In the genomic region with DNA sequence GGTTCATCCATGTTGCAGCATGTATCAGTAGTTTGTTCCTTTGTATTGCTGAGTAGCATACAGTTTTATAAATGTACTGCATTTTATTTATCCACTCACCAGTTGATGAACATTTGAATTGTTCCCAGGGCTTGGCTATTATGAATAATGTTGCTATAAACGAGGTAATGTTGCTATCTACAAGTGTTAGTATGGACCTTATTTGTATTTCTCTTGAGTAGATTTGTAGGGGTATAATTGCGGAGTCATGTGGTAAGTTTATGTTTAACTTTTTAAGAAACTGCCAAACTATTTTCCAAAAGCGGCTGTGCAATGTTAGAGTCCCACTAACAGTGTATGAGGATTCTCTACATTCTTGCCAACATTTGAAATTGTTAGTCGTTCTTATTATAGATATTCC, we compare ENCODE assay signal across 15 cellular contexts. TPM values are rescaled to one million over a fixed set of nuclear protein-coding genes. Genes with fewer than 3 reads are reported as not detected.
DNase-seq lines count a peak whose midpoint lies in the region; ATAC-seq and TF ChIP-seq lines count a peak whose summit lies in the region.
"Had no signal": no experiment of that assay in that cellular context is flagged by ENCODE, and none has a peak within 500 bp of the region (broad histone marks: within the 10 kb centered on the region; RNA-seq: fewer than 3 reads in every experiment).

No MANE protein-coding gene starts in this region.

- DNase-seq in Calu3, result no peak
- no peak for DNase-seq in body of pancreas
- no peak for DNase-seq in stomach
- DNase-seq in HAP-1 (ENCODE audit: low spot score in 2 of 2), result no peak
- DNase-seq in GM23338 (ENCODE audit: low spot score), result no peak
- DNase-seq: 8988T; AML-193; Caco-2; CD8-positive, alpha-beta memory T cell; DMS53; GF-D8 had no signal

- 0 out of 2 replicates have a peak, but pooled peaks cover 3% of the 10 kb centered on the region for H3F3A ChIP-seq in GM23338 (replicated peaks; ENCODE audit: low read depth)

- peaks cover 13% of the 10 kb centered on the region for H3K36me3 Mint-ChIP-seq in Calu3 (ENCODE audit: insufficient read depth, unreplicated experiment)
- no peaks in the 10 kb centered on the region for H3K36me3 Mint-ChIP-seq in nephron (ENCODE audit: low read depth)
- peaks cover 10% of the 10 kb centered on the region for H3K36me3 Mint-ChIP-seq in GM23338 (ENCODE audit: low read depth)

- H3K9me2 ChIP-seq in GM23338 (ENCODE audit: insufficient read depth), result no peaks in the 10 kb centered on the region

- 28 to 33% methylated on average over 4 of the region's 4 CpGs for WGBS in body of pancreas, 2 donors
- WGBS in stomach, 5 donors, result 33 to 57% (median 45%) methylated on average over 4 of the region's 4 CpGs

- no peaks in the 10 kb centered on the region for H3K9me3 Mint-ChIP-seq in Calu3 (ENCODE audit: low read depth, unreplicated experiment)
- no peaks in the 10 kb centered on the region for H3K9me3 Mint-ChIP-seq in nephron
- no peaks in the 10 kb centered on the region for H3K9me3 Mint-ChIP-seq in GM23338
- H3K9me3 Mint-ChIP-seq: CD8-positive, alpha-beta memory T cell had no signal

- no peak overlapping the region for H2AFZ ChIP-seq in GM23338

- no peak for ATAC-seq in body of pancreas
- ATAC-seq in GM23338, result no peak
- ATAC-seq in HG03045 (IDR thresholded peaks at IDR 0.05; ENCODE audit: unreplicated experiment), result no peak
- ATAC-seq: HCT116 had no signal

- no TSS peak for BruUV-seq in Calu3 (replicated peaks; lab: Mats Ljungman, UMichigan)

- H3K27ac Mint-ChIP-seq in Calu3 (ENCODE audit: unreplicated experiment), result peak overlapping the region; percentile 95
- H3K27ac Mint-ChIP-seq in nephron, result peak overlapping the region in 2 of 3 experiments; percentile 4 to 32
- no peak overlapping the region for H3K27ac Mint-ChIP-seq in GM23338

- no peaks in the 10 kb centered on the region for H3K27me3 Mint-ChIP-seq in Calu3 (ENCODE audit: unreplicated experiment)
- peaks cover 6% of the 10 kb centered on the region for H3K27me3 Mint-ChIP-seq in nephron (ENCODE audit: low read depth)
- peaks cover 3% of the 10 kb centered on the region for H3K27me3 Mint-ChIP-seq in GM23338 (ENCODE audit: insufficient read depth, low read depth, poor library complexity)
- H3K27me3 Mint-ChIP-seq: CD8-positive, alpha-beta memory T cell had no signal

- CTCF ChIA-PET in Calu3 (lab: Charles Lee), result interaction anchor here (1.4 kb wide), 1 partner anchor 12 kb away, joined by 3 read pairs; no protein-coding TSS in a partner anchor

- H3K4me1 ChIP-seq in body of pancreas (peaks cover 48% of the 10 kb centered on the region), stomach (peaks cover 4 to 37% (median 26%) of the 10 kb centered on the region in 4 donors), HAP-1 (peaks cover 9% of the 10 kb centered on the region; the same call in 1 of the 2 replicates), GM23338 (ENCODE audit: insufficient read depth) (0 out of 2 replicates have a peak, but pooled peaks cover 4% of the 10 kb centered on the region)

- H3K4me3 Mint-ChIP-seq in Calu3 (ENCODE audit: low read depth, unreplicated experiment) (peak overlapping the region; percentile 54), nephron (no peak overlapping the region), GM23338 (no peak overlapping the region)
- H3K4me3 Mint-ChIP-seq: CD8-positive, alpha-beta memory T cell had no signal

- H3K27ac ChIP-seq in body of pancreas, result peak overlapping the region; percentile 85 to 88 (median 88)
- H3K27ac ChIP-seq in stomach, result peak overlapping the region in 4 of 5 donors; percentile 75 to 92 (median 78)
- H3K27ac ChIP-seq in GM23338 (ENCODE audit: low read depth), result no peak overlapping the region
- H3K27ac ChIP-seq: BLaER1 had no signal

- no peaks in the 10 kb centered on the region for H3K27me3 ChIP-seq in body of pancreas
- H3K27me3 ChIP-seq in stomach, result no peaks in the 10 kb centered on the region
- H3K27me3 ChIP-seq in HAP-1 (ENCODE audit: low read depth), result no peaks in the 10 kb centered on the region
- H3K27me3 ChIP-seq in GM23338 (ENCODE audit: insufficient read depth), result no peaks in the 10 kb centered on the region
- H3K27me3 ChIP-seq: BLaER1 had no signal

- peaks cover 65% of the 10 kb centered on the region for H3K4me1 Mint-ChIP-seq in Calu3 (ENCODE audit: low read depth, unreplicated experiment)
- H3K4me1 Mint-ChIP-seq in nephron, result no peaks in the 10 kb centered on the region
- H3K4me1 Mint-ChIP-seq in GM23338, result peaks cover 19% of the 10 kb centered on the region

- H3K4me2 ChIP-seq in GM23338, result no peak overlapping the region
- H3K4me2 ChIP-seq: BLaER1 had no signal

- no peaks in the 10 kb centered on the region for H3K9me3 ChIP-seq in body of pancreas
- no peaks in the 10 kb centered on the region for H3K9me3 ChIP-seq in stomach
- no peaks in the 10 kb centered on the region for H3K9me3 ChIP-seq in HAP-1
- H3K9me3 ChIP-seq: BLaER1, Caco-2 had no signal

- no peaks in the 10 kb centered on the region; the same call in 1 of the 2 replicates for H4K20me1 ChIP-seq in GM23338 (replicated peaks; ENCODE audit: insufficient read depth)
- H4K20me1 ChIP-seq: BLaER1 had no signal

- TF ChIP-seq POLR2A in body of pancreas (IDR thresholded peaks at IDR 0.05) (no peak), stomach (IDR thresholded peaks at IDR 0.05) (no peak)

- H3K4me3 ChIP-seq in body of pancreas (no peak overlapping the region), stomach (no peak overlapping the region), HAP-1 (no peak overlapping the region), GM23338 (no peak overlapping the region)
- H3K4me3 ChIP-seq: BLaER1 had no signal

- intact Hi-C loops in Calu3 (cut with micrococcal nuclease; ENCODE audit: unreplicated experiment) (no loop called here), body of pancreas (cut with DNase I) (no loop called here), stomach (cut with DNase I; ENCODE audit: low total_unique reads) (no loop called here)

- in situ Hi-C loops in HAP-1 (cut with MboI; ENCODE audit: low sequenced_read_pairs), result no loop called here

- no peaks in the 10 kb centered on the region for H3K36me3 ChIP-seq in body of pancreas (replicated peaks in 1 of 2; ENCODE audit: insufficient read depth in 1 of 2, low read depth in 2 of 2)
- no peaks in the 10 kb centered on the region for H3K36me3 ChIP-seq in stomach
- no peaks in the 10 kb centered on the region for H3K36me3 ChIP-seq in HAP-1 (replicated peaks)
- no peaks in the 10 kb centered on the region; the same call in 1 of the 2 replicates for H3K36me3 ChIP-seq in GM23338 (ENCODE audit: insufficient read depth)
- H3K36me3 ChIP-seq: BLaER1 had no signal

- no peak for TF ChIP-seq CTCF in Calu3 (IDR thresholded peaks at IDR 0.05; ENCODE audit: unreplicated experiment)
- TF ChIP-seq CTCF in body of pancreas (IDR thresholded peaks at IDR 0.05), result no peak
- no peak for TF ChIP-seq CTCF in nephron (IDR thresholded peaks at IDR 0.05; ENCODE audit: unreplicated experiment in 3 of 3)
- no peak for TF ChIP-seq CTCF in stomach (IDR thresholded peaks at IDR 0.05)
- TF ChIP-seq CTCF in GM23338 (conservative IDR thresholded peaks at IDR 0.05; ENCODE audit: low read depth in 2 of 2), result no peak

- no peak for TF ChIP-seq EP300 in stomach (IDR thresholded peaks at IDR 0.05)

- peaks cover 24% of the 10 kb centered on the region for H3K79me2 ChIP-seq in GM23338 (replicated peaks; ENCODE audit: insufficient read depth)

TF ChIP-seq in GM23338, 12 proteins besides CTCF, POLR2A, EP300 and RAD21:
- no peak for TF ChIP-seq EZH2phosphoT487 (IDR thresholded peaks at IDR 0.05; ENCODE audit: unreplicated experiment)
- TF ChIP-seq, protein P1, sequence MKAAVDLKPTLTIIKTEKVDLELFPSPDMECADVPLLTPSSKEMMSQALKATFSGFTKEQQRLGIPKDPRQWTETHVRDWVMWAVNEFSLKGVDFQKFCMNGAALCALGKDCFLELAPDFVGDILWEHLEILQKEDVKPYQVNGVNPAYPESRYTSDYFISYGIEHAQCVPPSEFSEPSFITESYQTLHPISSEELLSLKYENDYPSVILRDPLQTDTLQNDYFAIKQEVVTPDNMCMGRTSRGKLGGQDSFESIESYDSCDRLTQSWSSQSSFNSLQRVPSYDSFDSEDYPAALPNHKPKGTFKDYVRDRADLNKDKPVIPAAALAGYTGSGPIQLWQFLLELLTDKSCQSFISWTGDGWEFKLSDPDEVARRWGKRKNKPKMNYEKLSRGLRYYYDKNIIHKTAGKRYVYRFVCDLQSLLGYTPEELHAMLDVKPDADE (IDR thresholded peaks at IDR 0.05), result no peak
- no peak for TF ChIP-seq STAT1 (IDR thresholded peaks at IDR 0.05; ENCODE audit: unreplicated experiment)
- TF ChIP-seq CREB1 (CRISPR knock-in tag; IDR thresholded peaks at IDR 0.05; ENCODE audit: low read depth), result no peak
- TF ChIP-seq, protein P2, sequence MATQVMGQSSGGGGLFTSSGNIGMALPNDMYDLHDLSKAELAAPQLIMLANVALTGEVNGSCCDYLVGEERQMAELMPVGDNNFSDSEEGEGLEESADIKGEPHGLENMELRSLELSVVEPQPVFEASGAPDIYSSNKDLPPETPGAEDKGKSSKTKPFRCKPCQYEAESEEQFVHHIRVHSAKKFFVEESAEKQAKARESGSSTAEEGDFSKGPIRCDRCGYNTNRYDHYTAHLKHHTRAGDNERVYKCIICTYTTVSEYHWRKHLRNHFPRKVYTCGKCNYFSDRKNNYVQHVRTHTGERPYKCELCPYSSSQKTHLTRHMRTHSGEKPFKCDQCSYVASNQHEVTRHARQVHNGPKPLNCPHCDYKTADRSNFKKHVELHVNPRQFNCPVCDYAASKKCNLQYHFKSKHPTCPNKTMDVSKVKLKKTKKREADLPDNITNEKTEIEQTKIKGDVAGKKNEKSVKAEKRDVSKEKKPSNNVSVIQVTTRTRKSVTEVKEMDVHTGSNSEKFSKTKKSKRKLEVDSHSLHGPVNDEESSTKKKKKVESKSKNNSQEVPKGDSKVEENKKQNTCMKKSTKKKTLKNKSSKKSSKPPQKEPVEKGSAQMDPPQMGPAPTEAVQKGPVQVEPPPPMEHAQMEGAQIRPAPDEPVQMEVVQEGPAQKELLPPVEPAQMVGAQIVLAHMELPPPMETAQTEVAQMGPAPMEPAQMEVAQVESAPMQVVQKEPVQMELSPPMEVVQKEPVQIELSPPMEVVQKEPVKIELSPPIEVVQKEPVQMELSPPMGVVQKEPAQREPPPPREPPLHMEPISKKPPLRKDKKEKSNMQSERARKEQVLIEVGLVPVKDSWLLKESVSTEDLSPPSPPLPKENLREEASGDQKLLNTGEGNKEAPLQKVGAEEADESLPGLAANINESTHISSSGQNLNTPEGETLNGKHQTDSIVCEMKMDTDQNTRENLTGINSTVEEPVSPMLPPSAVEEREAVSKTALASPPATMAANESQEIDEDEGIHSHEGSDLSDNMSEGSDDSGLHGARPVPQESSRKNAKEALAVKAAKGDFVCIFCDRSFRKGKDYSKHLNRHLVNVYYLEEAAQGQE (IDR thresholded peaks at IDR 0.05; ENCODE audit: unreplicated experiment), result no peak

RNA-seq across cellular contexts. Expression of a gene that starts 13.0 kb away (rescaled TPM):
- 48.6 and 53.8 TPM in 2 replicates for total RNA-seq in Calu3 (2022)
- 10 to 100 TPM; 26.4 to 31.9 TPM for total RNA-seq in body of pancreas
- 10 to 100 TPM in 4 of 5 donors, under 1 TPM in 1; 0.58 to 70.1 (median 52.4) TPM for total RNA-seq in stomach
- polyA plus RNA-seq in stomach, result 10 to 100 TPM; 16.5 to 68.4 (median 43.8) TPM
- 55.7 and 77.0 TPM in 2 replicates for total RNA-seq in GM23338 (2014; rRNA removed; shearing (Covaris generic))
- polyA plus RNA-seq in GM23338 (2016; fragmentation: Nextera tagmentation; extraction: Ambion mirVana), result 37.2 and 39.4 TPM in 2 replicates
